Comparison of ENCODE assay signal across 17 cellular contexts in genomic region chr1:166857995-166858394, GRCh38. TPM values are rescaled to one million over a fixed set of nuclear protein-coding genes. Genes with fewer than 3 reads are reported as not detected.
DNase-seq lines count a peak whose midpoint lies in the region; ATAC-seq and TF ChIP-seq lines count a peak whose summit lies in the region.
"Had no signal": no experiment of that assay in that cellular context is flagged by ENCODE, and none has a peak within 500 bp of the region (broad histone marks: within the 10 kb centered on the region; RNA-seq: fewer than 3 reads in every experiment).

No MANE protein-coding gene starts in this region.

- no peaks in the 10 kb centered on the region for H3K27me3 ChIP-seq in CD8-positive, alpha-beta T cell (ENCODE audit: insufficient read depth, low read length)
- H3K27me3 ChIP-seq: Peyer's patch had no signal

- no peak overlapping the region for H3K4me3 ChIP-seq in CD8-positive, alpha-beta T cell (ENCODE audit: low read depth, low read length)
- H3K4me3 ChIP-seq: GM23248, Peyer's patch had no signal

- H3K36me3 ChIP-seq in CD8-positive, alpha-beta T cell (ENCODE audit: insufficient read depth, low read length) = peaks cover 30% of the 10 kb centered on the region

- H3K27ac Mint-ChIP-seq in activated CD8-positive, alpha-beta T cell treated with anti-CD3 and anti-CD28 coated beads, Interleukin-2, amount 10 ng/mL, durations not matched to agents 7 days and 5 days = peak overlapping the region; percentile 53
- H3K27ac Mint-ChIP-seq in activated CD8-positive, alpha-beta T cell treated with anti-CD3 and anti-CD28 coated beads for 36 hours = no peak overlapping the region
- H3K27ac Mint-ChIP-seq in CD8-positive, alpha-beta T cell = peak overlapping the region; percentile 38
- peak overlapping the region; percentile 65 to 70 for H3K27ac Mint-ChIP-seq in effector memory CD8-positive, alpha-beta T cell
- peak overlapping the region; percentile 7 for H3K27ac Mint-ChIP-seq in stimulated activated memory B cell treated with anti-CD40 and anti-IgM and Interleukin-4, amounts not matched to agents 10 μg/mL and 1 μg/mL and 100 μg/mL, for 72 hours

- POLR2A ChIA-PET in activated CD8-positive, alpha-beta T cell treated with anti-CD3 and anti-CD28 coated beads, Interleukin-2, amount 10 ng/mL, durations not matched to agents 7 days and 5 days (lab: Charles Lee) = interaction anchor here (0.6 kb wide), 1 partner anchor 11 kb away, joined by 3 read pairs; no protein-coding TSS in a partner anchor
- POLR2A ChIA-PET in activated CD8-positive, alpha-beta T cell treated with anti-CD3 and anti-CD28 coated beads for 36 hours (lab: Charles Lee) = interaction anchor here (1.1 kb wide), 1 partner anchor 19 kb away, joined by 3 read pairs; no protein-coding TSS in a partner anchor
- POLR2A ChIA-PET in CD8-positive, alpha-beta T cell (lab: Charles Lee) = no interaction called here

- intact Hi-C loops in activated CD8-positive, alpha-beta T cell treated with anti-CD3 and anti-CD28 coated beads for 36 hours (cut with micrococcal nuclease) = no loop called here
- intact Hi-C loops in CD8-positive, alpha-beta T cell (cut with DNase I, micrococcal nuclease) = no loop called here

- no peak for ATAC-seq in activated CD8-positive, alpha-beta T cell treated with anti-CD3 and anti-CD28 coated beads, Interleukin-2, amount 10 ng/mL, durations not matched to agents 7 days and 5 days
- no peak for ATAC-seq in activated CD8-positive, alpha-beta T cell treated with anti-CD3 and anti-CD28 coated beads for 36 hours
- no peak for ATAC-seq in CD8-positive, alpha-beta T cell
- no peak for ATAC-seq in effector memory CD8-positive, alpha-beta T cell (replicated peaks)
- no peak for ATAC-seq in stimulated activated memory B cell treated with anti-CD40 and anti-IgM and Interleukin-4, amounts not matched to agents 10 μg/mL and 1 μg/mL and 100 μg/mL, for 72 hours

- H3K36me3 Mint-ChIP-seq in activated CD8-positive, alpha-beta T cell treated with anti-CD3 and anti-CD28 coated beads, Interleukin-2, amount 10 ng/mL, durations not matched to agents 7 days and 5 days (ENCODE audit: low read depth) = peaks cover 60% of the 10 kb centered on the region
- H3K36me3 Mint-ChIP-seq in activated CD8-positive, alpha-beta T cell treated with anti-CD3 and anti-CD28 coated beads for 36 hours (ENCODE audit: low read depth) = peaks cover 51% of the 10 kb centered on the region
- H3K36me3 Mint-ChIP-seq in CD8-positive, alpha-beta T cell = peaks cover 86% of the 10 kb centered on the region
- H3K36me3 Mint-ChIP-seq in effector memory CD8-positive, alpha-beta T cell (ENCODE audit: insufficient read depth) = peaks cover 63% of the 10 kb centered on the region
- H3K36me3 Mint-ChIP-seq in stimulated activated memory B cell treated with anti-CD40 and anti-IgM and Interleukin-4, amounts not matched to agents 10 μg/mL and 1 μg/mL and 100 μg/mL, for 72 hours = peaks cover 43% of the 10 kb centered on the region

- no peaks in the 10 kb centered on the region for H3K27me3 Mint-ChIP-seq in activated CD8-positive, alpha-beta T cell treated with anti-CD3 and anti-CD28 coated beads, Interleukin-2, amount 10 ng/mL, durations not matched to agents 7 days and 5 days (ENCODE audit: low read depth)
- no peaks in the 10 kb centered on the region for H3K27me3 Mint-ChIP-seq in activated CD8-positive, alpha-beta T cell treated with anti-CD3 and anti-CD28 coated beads for 36 hours
- H3K27me3 Mint-ChIP-seq in CD8-positive, alpha-beta T cell (ENCODE audit: low read depth) = no peaks in the 10 kb centered on the region
- H3K27me3 Mint-ChIP-seq in effector memory CD8-positive, alpha-beta T cell = no peaks in the 10 kb centered on the region
- no peaks in the 10 kb centered on the region for H3K27me3 Mint-ChIP-seq in stimulated activated memory B cell treated with anti-CD40 and anti-IgM and Interleukin-4, amounts not matched to agents 10 μg/mL and 1 μg/mL and 100 μg/mL, for 72 hours

- CTCF ChIA-PET in activated CD8-positive, alpha-beta T cell treated with anti-CD3 and anti-CD28 coated beads, Interleukin-2, amount 10 ng/mL, durations not matched to agents 7 days and 5 days (lab: Charles Lee) = interaction anchor here (1.0 kb wide), 1 partner anchor 53 kb away, joined by 3 read pairs; no protein-coding TSS in a partner anchor
- CTCF ChIA-PET in activated CD8-positive, alpha-beta T cell treated with anti-CD3 and anti-CD28 coated beads for 36 hours (lab: Charles Lee) = interaction anchor here (1.0 to 1.1 kb wide), 2 partner anchors 11 to 25 kb away, joined by 3 to 5 read pairs; no protein-coding TSS in a partner anchor
- CTCF ChIA-PET in CD8-positive, alpha-beta T cell (lab: Charles Lee) = interaction anchor here (0.7 to 1.0 kb wide), 2 partner anchors 10 to 1487 kb away, joined by 3 read pairs; no protein-coding TSS in a partner anchor

- no peaks in the 10 kb centered on the region for H3K9me3 ChIP-seq in CD8-positive, alpha-beta T cell (ENCODE audit: low read length)
- H3K9me3 ChIP-seq: Peyer's patch had no signal

- no peaks in the 10 kb centered on the region for H3K9me3 Mint-ChIP-seq in activated CD8-positive, alpha-beta T cell treated with anti-CD3 and anti-CD28 coated beads, Interleukin-2, amount 10 ng/mL, durations not matched to agents 7 days and 5 days (ENCODE audit: insufficient read depth)
- no peaks in the 10 kb centered on the region for H3K9me3 Mint-ChIP-seq in activated CD8-positive, alpha-beta T cell treated with anti-CD3 and anti-CD28 coated beads for 36 hours
- no peaks in the 10 kb centered on the region for H3K9me3 Mint-ChIP-seq in CD8-positive, alpha-beta T cell
- H3K9me3 Mint-ChIP-seq in effector memory CD8-positive, alpha-beta T cell = no peaks in the 10 kb centered on the region
- H3K9me3 Mint-ChIP-seq in stimulated activated memory B cell treated with anti-CD40 and anti-IgM and Interleukin-4, amounts not matched to agents 10 μg/mL and 1 μg/mL and 100 μg/mL, for 72 hours = no peaks in the 10 kb centered on the region

- no peaks in the 10 kb centered on the region for H3K4me1 Mint-ChIP-seq in activated CD8-positive, alpha-beta T cell treated with anti-CD3 and anti-CD28 coated beads, Interleukin-2, amount 10 ng/mL, durations not matched to agents 7 days and 5 days (ENCODE audit: low read depth)
- peaks cover 15% of the 10 kb centered on the region for H3K4me1 Mint-ChIP-seq in activated CD8-positive, alpha-beta T cell treated with anti-CD3 and anti-CD28 coated beads for 36 hours (ENCODE audit: low read depth)
- H3K4me1 Mint-ChIP-seq in CD8-positive, alpha-beta T cell (ENCODE audit: low read depth) = peaks cover 6% of the 10 kb centered on the region
- peaks cover 13 to 15% of the 10 kb centered on the region in 2 donors for H3K4me1 Mint-ChIP-seq in effector memory CD8-positive, alpha-beta T cell (ENCODE audit: low read depth in 2 of 2)
- peaks cover 22% of the 10 kb centered on the region for H3K4me1 Mint-ChIP-seq in stimulated activated memory B cell treated with anti-CD40 and anti-IgM and Interleukin-4, amounts not matched to agents 10 μg/mL and 1 μg/mL and 100 μg/mL, for 72 hours

- no peaks in the 10 kb centered on the region for H3K4me1 ChIP-seq in CD8-positive, alpha-beta T cell (ENCODE audit: insufficient read depth, low read length)
- H3K4me1 ChIP-seq: Peyer's patch had no signal

- no peak overlapping the region for H3K27ac ChIP-seq in CD8-positive, alpha-beta T cell (ENCODE audit: low read depth, low read length)
- H3K27ac ChIP-seq: GM23248, Peyer's patch had no signal

- H3K4me3 Mint-ChIP-seq in activated CD8-positive, alpha-beta T cell treated with anti-CD3 and anti-CD28 coated beads, Interleukin-2, amount 10 ng/mL, durations not matched to agents 7 days and 5 days = no peak overlapping the region
- H3K4me3 Mint-ChIP-seq in activated CD8-positive, alpha-beta T cell treated with anti-CD3 and anti-CD28 coated beads for 36 hours = no peak overlapping the region
- no peak overlapping the region for H3K4me3 Mint-ChIP-seq in CD8-positive, alpha-beta T cell
- H3K4me3 Mint-ChIP-seq in effector memory CD8-positive, alpha-beta T cell = no peak overlapping the region
- H3K4me3 Mint-ChIP-seq in stimulated activated memory B cell treated with anti-CD40 and anti-IgM and Interleukin-4, amounts not matched to agents 10 μg/mL and 1 μg/mL and 100 μg/mL, for 72 hours = no peak overlapping the region

- no peak for DNase-seq in activated CD8-positive, alpha-beta T cell treated with anti-CD3 and anti-CD28 coated beads, Interleukin-2, amount 10 ng/mL, durations not matched to agents 7 days and 5 days
- no peak for DNase-seq in activated CD8-positive, alpha-beta T cell treated with anti-CD3 and anti-CD28 coated beads for 36 hours
- DNase-seq in CD8-positive, alpha-beta T cell = no peak
- no peak for DNase-seq in effector memory CD8-positive, alpha-beta T cell
- no peak for DNase-seq in DMS153 treated with DMSO at 0.1 percent for 48 hours (lab: John Stamatoyannopoulos, UW; ENCODE audit: unreplicated experiment)
- no peak for DNase-seq in D341Med (ENCODE audit: low spot score)
- no peak for DNase-seq in putamen (ENCODE audit: low spot score)
- DNase-seq: DMS79, GM23248, Karpas-422, MM.1S, NCI-H1105 treated with DMSO at 0.1 percent for 48 hours, NCI-H1930, NCI-H2171, NCI-H774, Peyer's patch had no signal

- no peak for TF ChIP-seq CTCF in activated CD8-positive, alpha-beta T cell treated with anti-CD3 and anti-CD28 coated beads for 36 hours (IDR thresholded peaks at IDR 0.05)
- TF ChIP-seq CTCF in CD8-positive, alpha-beta T cell (IDR thresholded peaks at IDR 0.05) = no peak

RNA-seq across cellular contexts. Expression of gene TADA1, which starts 18.1 kb away (rescaled TPM):
- total RNA-seq in activated CD8-positive, alpha-beta T cell treated with anti-CD3 and anti-CD28 coated beads, Interleukin-2, amount 10 ng/mL, durations not matched to agents 7 days and 5 days = 10 to 100 TPM; 12.9 to 13.6 TPM
- 10 to 100 TPM; 14.3 to 15.7 TPM for total RNA-seq in activated CD8-positive, alpha-beta T cell treated with anti-CD3 and anti-CD28 coated beads for 36 hours
- 10 to 100 TPM; 16.7 to 18.5 TPM for total RNA-seq in CD8-positive, alpha-beta T cell

RNA-seq across cellular contexts. Expression of gene POGK, which starts 18.7 kb away (rescaled TPM):
- total RNA-seq in activated CD8-positive, alpha-beta T cell treated with anti-CD3 and anti-CD28 coated beads, Interleukin-2, amount 10 ng/mL, durations not matched to agents 7 days and 5 days = 10 to 100 TPM; 37.6 to 39.8 TPM
- 10 to 100 TPM; 33.6 to 34.4 TPM for total RNA-seq in activated CD8-positive, alpha-beta T cell treated with anti-CD3 and anti-CD28 coated beads for 36 hours
- 10 to 100 TPM; 14.9 to 16.1 TPM for total RNA-seq in CD8-positive, alpha-beta T cell
